Comparison of ENCODE assay signal across 10 cellular contexts in the genomic region with DNA sequence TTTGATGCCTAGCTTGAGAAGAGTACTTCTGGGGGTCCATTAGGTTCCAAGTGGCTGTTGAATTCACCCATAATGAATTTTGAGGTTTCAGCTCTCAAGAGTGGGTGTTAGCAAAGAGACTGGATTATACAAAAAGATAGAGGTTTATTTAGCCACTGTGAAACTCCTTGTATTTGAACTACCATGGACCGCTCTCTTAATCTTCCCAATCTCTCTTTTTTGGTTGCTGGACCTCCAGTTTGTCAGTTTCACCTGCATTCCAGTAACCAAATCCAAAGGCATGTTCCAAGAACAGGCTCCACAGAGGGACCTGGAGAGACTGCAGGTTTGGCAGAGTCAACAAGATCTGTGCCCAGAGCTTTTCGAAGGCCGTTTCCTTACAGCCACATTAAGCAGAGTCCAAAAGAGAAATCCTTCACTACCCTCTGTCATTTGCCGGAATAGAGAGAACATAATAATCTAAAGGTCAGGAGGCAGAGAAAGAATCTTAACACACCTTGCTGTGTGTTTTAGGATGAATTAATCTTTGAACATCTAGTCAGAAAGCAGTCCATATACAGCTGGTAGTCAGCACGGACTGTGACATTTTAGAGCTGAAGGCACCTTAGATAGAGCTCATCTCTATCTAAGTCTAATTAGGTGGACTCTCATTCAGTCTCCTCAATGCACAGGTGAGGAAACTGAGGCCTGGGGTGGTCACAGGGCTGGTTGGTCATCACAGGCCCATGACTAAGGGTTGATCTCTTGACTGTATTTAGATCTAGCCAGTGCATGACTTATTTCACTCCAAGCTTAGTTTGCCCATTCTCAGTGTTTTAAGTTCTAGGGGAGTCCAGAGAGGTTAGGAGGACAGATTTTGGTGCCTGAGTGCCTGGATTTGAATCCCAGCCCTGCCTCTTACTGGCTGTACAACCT. TPM values are rescaled to one million over a fixed set of nuclear protein-coding genes. Genes with fewer than 3 reads are reported as not detected.
A peak's percentile ranks its signal among the peaks of the same experiment; 100 is the strongest.
DNase-seq lines count a peak whose midpoint lies in the region; ATAC-seq, FAIRE-seq and TF ChIP-seq lines count a peak whose summit lies in the region.
"Had no signal": no experiment of that assay in that cellular context is flagged by ENCODE, and none has a peak within 500 bp of the region (broad histone marks: within the 10 kb centered on the region; RNA-seq: fewer than 3 reads in every experiment).

No MANE protein-coding gene starts in this region.

- H3K27ac ChIP-seq in kidney (ENCODE audit: low read depth in 2 of 2, low read length in 2 of 2) (peak overlapping the region; percentile 84 to 90), tibial artery (peak overlapping the region; percentile 90 to 98)

- H3K27me3 ChIP-seq in tibial artery, result no peaks in the 10 kb centered on the region

- H3K36me3 Mint-ChIP-seq in activated naive CD4-positive, alpha-beta T cell treated with anti-CD3 and anti-CD28 coated beads for 36 hours (ENCODE audit: low read depth), result peaks cover 12% of the 10 kb centered on the region
- peaks cover 19% of the 10 kb centered on the region for H3K36me3 Mint-ChIP-seq in activated T-helper 2 cell treated with anti-CD3 and anti-CD28 coated beads, Interferon-gamma antibody, Interleukin-2, Interleukin-4, amounts not matched to agents 10 μg/mL and 5 μg/mL and 100 μg/mL, durations not matched to agents 14 hours and 24 hours and 36 hours (ENCODE audit: low read depth)
- H3K36me3 Mint-ChIP-seq in T-helper 17 cell (ENCODE audit: low read depth), result peaks cover 3% of the 10 kb centered on the region

- intact Hi-C loops in activated naive CD4-positive, alpha-beta T cell treated with anti-CD3 and anti-CD28 coated beads for 36 hours (cut with micrococcal nuclease), result loop anchor here (2.0 to 5.0 kb wide), 3 partner anchors 185 to 467 kb away; a partner anchor contains a TSS
- intact Hi-C loops in activated T-helper 2 cell treated with anti-CD3 and anti-CD28 coated beads, Interferon-gamma antibody, Interleukin-2, Interleukin-4, amounts not matched to agents 10 μg/mL and 5 μg/mL and 100 μg/mL, durations not matched to agents 14 hours and 24 hours and 36 hours (cut with micrococcal nuclease), result loop anchor here (2.0 kb wide), 1 partner anchor 39 kb away; no protein-coding TSS in a partner anchor
- intact Hi-C loops in kidney (cut with DNase I) (no loop called here), tibial artery (cut with DNase I; ENCODE audit: low total_unique reads) (no loop called here)

- peaks cover 43% of the 10 kb centered on the region for H3K4me1 Mint-ChIP-seq in activated naive CD4-positive, alpha-beta T cell treated with anti-CD3 and anti-CD28 coated beads for 36 hours (ENCODE audit: low read depth)
- H3K4me1 Mint-ChIP-seq in activated T-helper 2 cell treated with anti-CD3 and anti-CD28 coated beads, Interferon-gamma antibody, Interleukin-2, Interleukin-4, amounts not matched to agents 10 μg/mL and 5 μg/mL and 100 μg/mL, durations not matched to agents 14 hours and 24 hours and 36 hours (ENCODE audit: low read depth), result peaks cover 41% of the 10 kb centered on the region
- H3K4me1 Mint-ChIP-seq in T-helper 17 cell, result peaks cover 41% of the 10 kb centered on the region

- TF ChIP-seq CTCF in kidney (IDR thresholded peaks at IDR 0.05; ENCODE audit: borderline replicate concordance, extremely low read depth, insufficient read depth), result no peak
- TF ChIP-seq CTCF in tibial artery (IDR thresholded peaks at IDR 0.05), result no peak

- peak overlapping the region; percentile 98 for H3K27ac Mint-ChIP-seq in activated naive CD4-positive, alpha-beta T cell treated with anti-CD3 and anti-CD28 coated beads for 36 hours
- peak overlapping the region; percentile 67 for H3K27ac Mint-ChIP-seq in activated T-helper 2 cell treated with anti-CD3 and anti-CD28 coated beads, Interferon-gamma antibody, Interleukin-2, Interleukin-4, amounts not matched to agents 10 μg/mL and 5 μg/mL and 100 μg/mL, durations not matched to agents 14 hours and 24 hours and 36 hours
- no peak overlapping the region for H3K27ac Mint-ChIP-seq in T-helper 17 cell

- H3K4me1 ChIP-seq in kidney (ENCODE audit: control insufficient read depth in 1 of 2, insufficient read depth in 1 of 2, low read depth in 1 of 2, low read length in 2 of 2), result peaks cover 16 to 17% of the 10 kb centered on the region in 2 donors
- H3K4me1 ChIP-seq in tibial artery, result peaks cover 4 to 69% (median 48%) of the 10 kb centered on the region in 4 donors

- no peaks in the 10 kb centered on the region for H3K36me3 ChIP-seq in kidney (ENCODE audit: control insufficient read depth in 1 of 2, insufficient read depth in 2 of 2, low read length in 2 of 2)
- H3K36me3 ChIP-seq in tibial artery, result no peaks in the 10 kb centered on the region

- CTCF ChIA-PET in activated naive CD4-positive, alpha-beta T cell treated with anti-CD3 and anti-CD28 coated beads for 36 hours (lab: Charles Lee), result interaction anchor here (0.6 to 8.6 kb wide), 12 partner anchors 9 to 155 kb away, joined by 3 to 75 read pairs (median 6); no protein-coding TSS in a partner anchor

- FAIRE-seq in kidney (lab: Jason Lieb, UNC), result no peak

- ATAC-seq in T-helper 17 cell, result no peak

- peak overlapping the region; percentile 28 to 82 for H3K9ac ChIP-seq in kidney (ENCODE audit: low read length in 2 of 2)

- no peak for DNase-seq in activated naive CD4-positive, alpha-beta T cell treated with anti-CD3 and anti-CD28 coated beads for 36 hours
- no peak for DNase-seq in activated naive CD4-positive, alpha-beta T cell treated with Interleukin-2 at 50 U/mL for 16 hours
- DNase-seq in activated T-helper 2 cell treated with anti-CD3 and anti-CD28 coated beads, Interferon-gamma antibody, Interleukin-2, Interleukin-4, amounts not matched to agents 10 μg/mL and 5 μg/mL and 100 μg/mL, durations not matched to agents 14 hours and 24 hours and 36 hours (ENCODE audit: low spot score), result no peak
- no peak for DNase-seq in kidney
- DNase-seq in tibial artery, result no peak
- DNase-seq in NCI-H226, result no peak
- DNase-seq in SIG-M5 (lab: John Stamatoyannopoulos, UW), result no peak
- DNase-seq in T-helper 17 cell, result no peak
- DNase-seq: GF-D8, NCI-H446 had no signal

- H3K4me3 ChIP-seq in kidney (ENCODE audit: low read length in 2 of 2) (peak overlapping the region; percentile 75 to 78), tibial artery (peak overlapping the region; percentile 75 to 96)

- no peaks in the 10 kb centered on the region for H3K27me3 Mint-ChIP-seq in activated naive CD4-positive, alpha-beta T cell treated with anti-CD3 and anti-CD28 coated beads for 36 hours (ENCODE audit: low read depth)
- no peaks in the 10 kb centered on the region for H3K27me3 Mint-ChIP-seq in activated T-helper 2 cell treated with anti-CD3 and anti-CD28 coated beads, Interferon-gamma antibody, Interleukin-2, Interleukin-4, amounts not matched to agents 10 μg/mL and 5 μg/mL and 100 μg/mL, durations not matched to agents 14 hours and 24 hours and 36 hours (ENCODE audit: low read depth)
- no peaks in the 10 kb centered on the region for H3K27me3 Mint-ChIP-seq in T-helper 17 cell

- H3K9me3 Mint-ChIP-seq in activated naive CD4-positive, alpha-beta T cell treated with anti-CD3 and anti-CD28 coated beads for 36 hours, result no peaks in the 10 kb centered on the region
- no peaks in the 10 kb centered on the region for H3K9me3 Mint-ChIP-seq in activated T-helper 2 cell treated with anti-CD3 and anti-CD28 coated beads, Interferon-gamma antibody, Interleukin-2, Interleukin-4, amounts not matched to agents 10 μg/mL and 5 μg/mL and 100 μg/mL, durations not matched to agents 14 hours and 24 hours and 36 hours

- H3K4me3 Mint-ChIP-seq in activated naive CD4-positive, alpha-beta T cell treated with anti-CD3 and anti-CD28 coated beads for 36 hours, result no peak overlapping the region
- H3K4me3 Mint-ChIP-seq in activated T-helper 2 cell treated with anti-CD3 and anti-CD28 coated beads, Interferon-gamma antibody, Interleukin-2, Interleukin-4, amounts not matched to agents 10 μg/mL and 5 μg/mL and 100 μg/mL, durations not matched to agents 14 hours and 24 hours and 36 hours (ENCODE audit: low read depth), result no peak overlapping the region
- no peak overlapping the region for H3K4me3 Mint-ChIP-seq in T-helper 17 cell

- no peaks in the 10 kb centered on the region for H3K9me3 ChIP-seq in kidney (ENCODE audit: control insufficient read depth in 1 of 2, low read length in 2 of 2)
- no peaks in the 10 kb centered on the region for H3K9me3 ChIP-seq in tibial artery
- no peaks in the 10 kb centered on the region for H3K9me3 ChIP-seq in T-helper 17 cell (ENCODE audit: control insufficient read depth, low read length, poor library complexity, severe bottlenecking)

RNA-seq across cellular contexts. Expression of a gene that starts 1.3 kb away (rescaled TPM):
- total RNA-seq in activated naive CD4-positive, alpha-beta T cell treated with anti-CD3 and anti-CD28 coated beads for 36 hours, result 10 to 100 TPM; 57.2 to 64.9 TPM
- total RNA-seq in activated T-helper 2 cell treated with anti-CD3 and anti-CD28 coated beads, Interferon-gamma antibody, Interleukin-2, Interleukin-4, amounts not matched to agents 10 μg/mL and 5 μg/mL and 100 μg/mL, durations not matched to agents 14 hours and 24 hours and 36 hours, result 57.2 and 59.3 TPM in 2 replicates
- total RNA-seq in kidney, result 123 TPM
- 13.3 TPM for polyA plus RNA-seq in kidney (ENCODE audit: insufficient read depth, low read depth, low replicate concordance)
- 10 to 100 TPM; 55.6 to 58.2 TPM for total RNA-seq in T-helper 17 cell

Comparison
In these comparisons a context has a peak if more than half of its experiments do, and no peak if none do; other contexts are left out.
1. intact Hi-C loops: an anchor here in activated naive CD4-positive, alpha-beta T cell treated with anti-CD3 and anti-CD28 coated beads for 36 hours (2.0 to 5.0 kb wide) and activated T-helper 2 cell treated with anti-CD3 and anti-CD28 coated beads, Interferon-gamma antibody, Interleukin-2, Interleukin-4, amounts not matched to agents 10 μg/mL and 5 μg/mL and 100 μg/mL, durations not matched to agents 14 hours and 24 hours and 36 hours (2.0 kb wide); none called in kidney and tibial artery.